ENCODE assay signal across 15 cellular contexts in the genomic region with DNA sequence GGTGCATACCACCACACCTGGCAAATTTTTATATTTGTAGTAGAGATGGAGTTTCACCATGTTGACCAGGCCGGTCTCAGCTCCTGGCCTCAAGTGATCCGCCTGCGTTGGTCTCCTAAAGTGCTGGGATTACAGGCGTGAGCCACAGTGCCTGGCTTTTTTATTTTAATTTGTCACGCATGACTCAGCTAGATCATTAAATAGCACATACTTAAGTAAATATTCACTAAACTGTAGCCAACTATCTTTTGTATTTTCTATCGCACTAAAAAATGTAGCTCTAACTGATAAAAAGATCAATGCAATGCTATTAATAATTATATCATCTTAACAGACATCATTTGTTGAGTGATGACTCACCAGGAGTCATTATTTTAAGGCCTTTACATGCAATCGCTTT.
DNase-seq lines count a peak whose midpoint lies in the region; ATAC-seq and TF ChIP-seq lines count a peak whose summit lies in the region.
"Had no signal": no experiment of that assay in that cellular context is flagged by ENCODE, and none has a peak within 500 bp of the region (broad histone marks: within the 10 kb centered on the region; RNA-seq: fewer than 3 reads in every experiment).

No MANE protein-coding gene starts in this region.

- H3K9me3 ChIP-seq in MG63 = no peaks in the 10 kb centered on the region
- H3K9me3 ChIP-seq: BLaER1 treated with 17β-estradiol and CSF1 and Interleukin-3, amounts not matched to agents 10 nM and 100 nM; HAP-1 had no signal

- DNase-seq in DMS79 treated with DMSO at 0.1 percent for 48 hours (lab: John Stamatoyannopoulos, UW) = peak; percentile 42
- DNase-seq in DMS79 (lab: John Stamatoyannopoulos, UW) = no peak
- peak; percentile 7 for DNase-seq in MG63
- peak; percentile 21 for DNase-seq in astrocyte of the hippocampus (ENCODE audit: low read depth, low spot score)
- no peak for DNase-seq in coronary artery (ENCODE audit: low spot score)
- DNase-seq: 8988T; CD8-positive, alpha-beta T cell; DMS 273 treated with DMSO at 0.1 percent for 48 hours; DND-41; EL had no signal

- no peak overlapping the region for H3K4me3 ChIP-seq in MG63
- H3K4me3 ChIP-seq in coronary artery = no peak overlapping the region
- H3K4me3 ChIP-seq: BLaER1 treated with 17β-estradiol and CSF1 and Interleukin-3, amounts not matched to agents 10 nM and 100 nM; GM12878; HAP-1 had no signal

- H3K27ac ChIP-seq in coronary artery = no peak overlapping the region
- H3K27ac ChIP-seq: BLaER1 treated with 17β-estradiol and CSF1 and Interleukin-3, amounts not matched to agents 10 nM and 100 nM had no signal

- H3K36me3 ChIP-seq in MG63 = no peaks in the 10 kb centered on the region
- H3K36me3 ChIP-seq: BLaER1 treated with 17β-estradiol and CSF1 and Interleukin-3, amounts not matched to agents 10 nM and 100 nM; HAP-1 had no signal

- no peak for TF ChIP-seq CTCF in coronary artery (IDR thresholded peaks at IDR 0.05)

- ATAC-seq in SK-N-SH treated with all-trans-retinoic acid at 6 μM for 48 hours (no peak), GM18861 (IDR thresholded peaks at IDR 0.05; ENCODE audit: unreplicated experiment) (no peak)
- ATAC-seq: CD8-positive, alpha-beta T cell; GM12878 had no signal

- no peaks in the 10 kb centered on the region for H3K27me3 ChIP-seq in MG63
- H3K27me3 ChIP-seq: BLaER1 treated with 17β-estradiol and CSF1 and Interleukin-3, amounts not matched to agents 10 nM and 100 nM had no signal

TF ChIP-seq in SK-N-SH treated with all-trans-retinoic acid at 6 μM for 48 hours, 23 proteins besides CTCF, POLR2A, EP300 and RAD21:
- TF ChIP-seq ZFP30 (CRISPR knock-in tag; IDR thresholded peaks at IDR 0.05) (no peak), ARNTL (CRISPR knock-in tag; IDR thresholded peaks at IDR 0.05; ENCODE audit: borderline replicate concordance, low read depth) (no peak), OSR1 (CRISPR knock-in tag; IDR thresholded peaks at IDR 0.05) (no peak), ZFP3 (CRISPR knock-in tag; IDR thresholded peaks at IDR 0.05) (no peak), ISL1 (CRISPR knock-in tag; IDR thresholded peaks at IDR 0.05) (no peak), ZNF565 (CRISPR knock-in tag; conservative IDR thresholded peaks at IDR 0.05; ENCODE audit: low read depth) (no peak), TCF4 (CRISPR knock-in tag; IDR thresholded peaks at IDR 0.05; ENCODE audit: borderline replicate concordance) (no peak), ZNF8 (CRISPR knock-in tag; IDR thresholded peaks at IDR 0.05) (no peak)

Comparison
In these comparisons a context has a peak if more than half of its experiments do, and no peak if none do; other contexts are left out.
1. DNase-seq: peak in DMS79 treated with DMSO at 0.1 percent for 48 hours (single experiment), MG63 (single experiment) and astrocyte of the hippocampus (single experiment); none in DMS79 (single experiment) and coronary artery (single experiment).